ENCODE assay signal across 7 cellular contexts in genomic region chr5:138507114-138507380, GRCh38. TPM values are rescaled to one million over a fixed set of nuclear protein-coding genes. Genes with fewer than 3 reads are reported as not detected.
DNase-seq lines count a peak whose midpoint lies in the region; ATAC-seq, FAIRE-seq and TF ChIP-seq lines count a peak whose summit lies in the region.
"Not testable (repeated sequence)": the region's sequence is repeated elsewhere in the genome, so short reads cannot be mapped to it uniquely, and the experiment has no call there.

No MANE protein-coding gene starts in this region.

- not testable (repeated sequence) for H3K27ac ChIP-seq in A549; GM12878 (ENCODE audit: control insufficient read depth, insufficient read depth)
- H3K27ac ChIP-seq in GM23248 (peak overlapping the region; percentile 94), RWPE2 (ENCODE audit: poor library complexity, severe bottlenecking) (peak overlapping the region; percentile 95), lower lobe of right lung (peak overlapping the region; percentile 67), suprapubic skin (peak overlapping the region; percentile 27)

- H3K4me3 ChIP-seq in A549; RWPE2 (ENCODE audit: severe bottlenecking); GM12878; lower lobe of right lung; suprapubic skin: not testable (repeated sequence)
- H3K4me3 ChIP-seq in GM23248 = peak overlapping the region; percentile 47

- in situ Hi-C loops in GM23248 (cut with MboI) = not testable (repeated sequence)
- in situ Hi-C loops in GM12878 (cut with MboI) = loop anchor here (25.0 kb wide), 1 partner anchor 320 kb away; the partner anchor contains the start of genes BRD8 and KIF20A

- BruUV-seq in GM12878 (replicated peaks; lab: Mats Ljungman, UMichigan) = not testable (repeated sequence)

- CTCF ChIA-PET in A549 (lab: Yijun Ruan, JAX) (interaction anchor here (1.4 to 15.2 kb wide), 2 partner anchors 46 to 58 kb away, joined by 5 to 199 read pairs; partner anchors contain the start of gene EGR1), GM12878 (lab: Yijun Ruan, JAX) (interaction anchor here (0.6 to 1.6 kb wide), 4 partner anchors 19 to 378 kb away, joined by 3 to 5 read pairs (median 4); partner anchors contain the start of gene HSPA9)

- TF ChIP-seq CTCF in A549 (IDR thresholded peaks at IDR 0.05); RWPE2 (IDR thresholded peaks at IDR 0.05; ENCODE audit: poor library complexity, severe bottlenecking); GM12878 (IDR thresholded peaks at IDR 0.05 in 2 of 3, conservative IDR thresholded peaks at IDR 0.05 in 1 of 3; ENCODE audit: control insufficient read depth in 2 of 3, extremely low read depth in 1 of 3, insufficient read depth in 1 of 3, low read depth in 3 of 3, low read length in 3 of 3); lower lobe of right lung (IDR thresholded peaks at IDR 0.05); suprapubic skin (IDR thresholded peaks at IDR 0.05): not testable (repeated sequence)

- not testable (repeated sequence) for TF ChIP-seq EP300 in A549 (IDR thresholded peaks at IDR 0.05); GM12878 (IDR thresholded peaks at IDR 0.05; ENCODE audit: borderline replicate concordance in 1 of 2, control insufficient read depth in 1 of 2, low read depth in 2 of 2, low read length in 2 of 2); suprapubic skin (IDR thresholded peaks at IDR 0.05)

- TF ChIP-seq RAD21 in A549 (conservative IDR thresholded peaks at IDR 0.05 in 1 of 2, IDR thresholded peaks at IDR 0.05 in 1 of 2); GM12878 (IDR thresholded peaks at IDR 0.05; ENCODE audit: insufficient read depth, low read depth, low read length): not testable (repeated sequence)

- not testable (repeated sequence) for H3K9me2 ChIP-seq in GM23248 (ENCODE audit: insufficient read depth)

- H2AFZ ChIP-seq in GM23248; GM12878 (ENCODE audit: control insufficient read depth, low read depth, low read length): not testable (repeated sequence)

- not testable (repeated sequence) for H3K27me3 ChIP-seq in GM23248 (replicated peaks; ENCODE audit: insufficient read depth); RWPE2 (ENCODE audit: insufficient read depth, poor library complexity, severe bottlenecking); GM12878 (replicated peaks in 1 of 2; ENCODE audit: control insufficient read depth in 2 of 2, insufficient read depth in 2 of 2, low read length in 1 of 2); lower lobe of right lung (ENCODE audit: low read depth); suprapubic skin

- peak overlapping the region; percentile 71 for H3K9ac ChIP-seq in GM23248
- H3K9ac ChIP-seq in GM12878 (ENCODE audit: control insufficient read depth, insufficient read depth, low read length) = not testable (repeated sequence)

- WGBS in A549 (ENCODE audit: missing lambda C conversion rate) = 63% methylated on average over 2 of the region's 2 CpGs
- 11 to 18% methylated on average over 2 of the region's 2 CpGs for WGBS in GM23248 (ENCODE audit: low coverage in 1 of 2, low lambda C conversion rate in 2 of 2, missing lambda C conversion rate in 2 of 2), 2 experiments
- 100% methylated on average over 1 of the region's 2 CpGs for WGBS in GM12878 (ENCODE audit: insufficient coverage, insufficient replicate concordance, low lambda C conversion rate, missing lambda C conversion rate)
- WGBS in suprapubic skin = 53% methylated on average over 2 of the region's 2 CpGs

- intact Hi-C loops in GM12878 (cut with micrococcal nuclease; ENCODE audit: unreplicated experiment) = not testable (repeated sequence)
- intact Hi-C loops in lower lobe of right lung (cut with DNase I) = loop anchor here (10.0 kb wide), 1 partner anchor 52 kb away; no protein-coding TSS in a partner anchor

- RAD21 ChIA-PET in GM12878 (lab: Charles Lee; ENCODE audit: unreplicated experiment) = not testable (repeated sequence)

- ATAC-seq in A549; RWPE2 (ENCODE audit: low read depth); GM12878; lower lobe of right lung: not testable (repeated sequence)

- not testable (repeated sequence) for FAIRE-seq in A549 (lab: Jason Lieb, UNC); GM12878 (lab: Jason Lieb, UNC)

- TF ChIP-seq POLR2A in A549 (IDR thresholded peaks at IDR 0.05; ENCODE audit: low read length); suprapubic skin (IDR thresholded peaks at IDR 0.05): not testable (repeated sequence)
- 0 out of 2 replicates have a peak, but pooled peaks have one; percentile 9 for TF ChIP-seq POLR2A in GM12878 (IDR thresholded peaks at IDR 0.05; ENCODE audit: low read depth, low read length)

- H4K20me1 ChIP-seq in GM23248 (ENCODE audit: insufficient read depth); GM12878 (ENCODE audit: control insufficient read depth, insufficient read depth): not testable (repeated sequence)

- SMC1A ChIA-PET in GM12878 (lab: Charles Lee; ENCODE audit: uncharacterized antibody, unreplicated experiment) = interaction anchor here (1.4 kb wide), 1 partner anchor 58 kb away, joined by 4 read pairs; no protein-coding TSS in a partner anchor

- peaks cover 46% of the 10 kb centered on the region for H3K79me2 ChIP-seq in GM23248 (ENCODE audit: insufficient read depth)
- H3K79me2 ChIP-seq in GM12878 (ENCODE audit: control insufficient read depth, insufficient read depth, low read length) = not testable (repeated sequence)

- not testable (repeated sequence) for DNase-seq in A549 (ENCODE audit: low read depth in 1 of 2, low spot score in 1 of 2); RWPE2 (ENCODE audit: low spot score); GM12878 (ENCODE audit: low read depth, low spot score); lower lobe of right lung; suprapubic skin (ENCODE audit: low spot score in 2 of 2)
- peak; percentile 29 for DNase-seq in GM23248
- peak; percentile 60 for DNase-seq in fibroblast of gingiva (ENCODE audit: low read depth)

- POLR2A ChIA-PET in A549 (lab: Yijun Ruan, JAX); GM12878 (lab: Charles Lee): not testable (repeated sequence)

- H3K36me3 ChIP-seq in GM23248 (ENCODE audit: low read depth) (peaks cover 39% of the 10 kb centered on the region), RWPE2 (ENCODE audit: low read depth) (peaks cover 48% of the 10 kb centered on the region), GM12878 (ENCODE audit: control insufficient read depth in 2 of 2, insufficient read depth in 2 of 2, low read length in 1 of 2) (peaks cover 17 to 24% of the 10 kb centered on the region in 2 experiments), lower lobe of right lung (peaks cover 56% of the 10 kb centered on the region), suprapubic skin (peaks cover 39% of the 10 kb centered on the region)

- not testable (repeated sequence) for H3K9me3 ChIP-seq in A549; GM23248 (ENCODE audit: low read depth); RWPE2 (ENCODE audit: severe bottlenecking); GM12878 (replicated peaks; ENCODE audit: control insufficient read depth, insufficient read depth, low read length); lower lobe of right lung; suprapubic skin

- peak overlapping the region; percentile 15; the same call in 1 of the 3 replicates for H3K4me2 ChIP-seq in A549
- peak overlapping the region; percentile 60 for H3K4me2 ChIP-seq in GM23248 (ENCODE audit: unreplicated experiment)
- H3K4me2 ChIP-seq in GM12878 (ENCODE audit: control insufficient read depth, insufficient read depth) = not testable (repeated sequence)

- peaks cover 56% of the 10 kb centered on the region for H3F3A ChIP-seq in GM23248 (ENCODE audit: insufficient read depth)

- H3K4me1 ChIP-seq in A549 (peaks cover 29% of the 10 kb centered on the region; the same call in 2 of the 3 replicates), GM23248 (ENCODE audit: insufficient read depth) (peaks cover 45% of the 10 kb centered on the region), RWPE2 (ENCODE audit: insufficient read depth, poor library complexity, severe bottlenecking) (peaks cover 34% of the 10 kb centered on the region), lower lobe of right lung (peaks cover 20% of the 10 kb centered on the region), suprapubic skin (peaks cover 50% of the 10 kb centered on the region)
- H3K4me1 ChIP-seq in GM12878 (ENCODE audit: control insufficient read depth, insufficient read depth, low read length) = not testable (repeated sequence)

RNA-seq across cellular contexts. Expression of gene ETF1, which starts 36.0 kb away (rescaled TPM):
- polyA plus RNA-seq in A549 (2011; rRNA removed) (140 and 161 TPM in 2 replicates), A549 (2017; fragmentation: RNase III; extraction: RNeasy Plus Mini Kit Qiagen cat#74134 plus additional on column Dnase treatment) (118 to 131 TPM (median 119 TPM) in 3 replicates), GM23248 (2016; fragmentation: Nextera tagmentation; extraction: Ambion mirVana) (74.1 and 76.0 TPM in 2 replicates), GM12878 (2011; rRNA removed) (77.4 and 106 TPM in 2 replicates), GM12878 (2014; fragmentation: Illumina TruSeq; extraction: Trizol) (145 and 187 TPM in 2 replicates), GM12878 (2014; fragmentation: Nextera tagmentation; extraction: Ambion mirVana) (10 to 100 TPM; 29.8 to 44.9 TPM), GM12878 (2014; rRNA removed) (84.5 and 123 TPM in 2 replicates), GM12878 (2016; fragmentation: Nextera tagmentation; extraction: Ambion mirVana) (100 to 1,000 TPM; 106 to 111 TPM)
- polyA plus RNA-seq in A549 (2012; cell fraction: cytosol; rRNA removed) = 39.7 and 44.0 TPM in 2 replicates
- polyA plus RNA-seq in A549 (2012; cell fraction: nucleus; rRNA removed) = 18.3 and 23.4 TPM in 2 replicates
- 79.1 and 79.8 TPM in 2 replicates for polyA minus RNA-seq in A549 (2011; rRNA and poly(A)+ RNA removed)
- total RNA-seq in GM23248 (2014; rRNA removed; shearing (Covaris generic)) = 124 and 136 TPM in 2 replicates
- 30.4 and 34.7 TPM in 2 replicates for total RNA-seq in GM12878 (2013; cell fraction: nucleolus; rRNA removed)
- total RNA-seq in GM12878 (2014; rRNA removed) (98.2 and 109 TPM in 2 replicates), GM12878 (2014; rRNA removed; fragmentation: Illumina TruSeq; extraction: Trizol) (110 and 128 TPM in 2 replicates), GM12878 (2021) (130 and 138 TPM in 2 replicates), lower lobe of right lung (90.7 TPM), suprapubic skin (10 to 100 TPM; 71.2 to 99.9 (median 87.7) TPM)
- 45.0 TPM for polyA plus RNA-seq in GM12878 (2011; ENCODE audit: low read depth)
- 38.1 and 39.0 TPM in 2 replicates for polyA plus RNA-seq in GM12878 (2011; cell fraction: cytosol; rRNA removed)
- 31.6 and 37.7 TPM in 2 replicates for polyA plus RNA-seq in GM12878 (2011; cell fraction: nucleus; rRNA removed)
- 51.8 and 57.1 TPM in 2 replicates for polyA plus RNA-seq in GM12878 (2012)
- 72.4 and 95.8 TPM in 2 replicates for polyA minus RNA-seq in GM12878 (2011; rRNA and poly(A)+ RNA removed)
- polyA minus RNA-seq in GM12878 (2011; cell fraction: cytosol; rRNA and poly(A)+ RNA removed) = 24.5 and 33.8 TPM in 2 replicates
- polyA minus RNA-seq in GM12878 (2011; cell fraction: nucleus; rRNA and poly(A)+ RNA removed) = 15.0 and 19.1 TPM in 2 replicates

RNA-seq across cellular contexts. Expression of gene EGR1, which starts 41.8 kb away (rescaled TPM):
- polyA plus RNA-seq in A549 (2011; rRNA removed) (49.3 and 63.5 TPM in 2 replicates), A549 (2017; fragmentation: RNase III; extraction: RNeasy Plus Mini Kit Qiagen cat#74134 plus additional on column Dnase treatment) (0.45 to 0.59 TPM (median 0.49 TPM) in 3 replicates), GM23248 (2016; fragmentation: Nextera tagmentation; extraction: Ambion mirVana) (161 and 170 TPM in 2 replicates), GM12878 (2011; rRNA removed) (2.2 and 2.3 TPM in 2 replicates), GM12878 (2014; fragmentation: Illumina TruSeq; extraction: Trizol) (4.3 and 5.7 TPM in 2 replicates), GM12878 (2014; fragmentation: Nextera tagmentation; extraction: Ambion mirVana) (1 to 10 TPM; 1.7 to 2.8 TPM), GM12878 (2014; rRNA removed) (4.6 and 5.5 TPM in 2 replicates), GM12878 (2016; fragmentation: Nextera tagmentation; extraction: Ambion mirVana) (1 to 10 TPM; 1.6 to 3.1 TPM)
- 40.6 and 61.3 TPM in 2 replicates for polyA plus RNA-seq in A549 (2012; cell fraction: cytosol; rRNA removed)
- 93.6 and 109 TPM in 2 replicates for polyA plus RNA-seq in A549 (2012; cell fraction: nucleus; rRNA removed)
- 19.7 and 32.3 TPM in 2 replicates for polyA minus RNA-seq in A549 (2011; rRNA and poly(A)+ RNA removed)
- total RNA-seq in GM23248 (2014; rRNA removed; shearing (Covaris generic)) = 14.3 and 19.0 TPM in 2 replicates
- 9.0 and 10.5 TPM in 2 replicates for total RNA-seq in GM12878 (2013; cell fraction: nucleolus; rRNA removed)
- total RNA-seq in GM12878 (2014; rRNA removed) (0.82 and 1.1 TPM in 2 replicates), GM12878 (2014; rRNA removed; fragmentation: Illumina TruSeq; extraction: Trizol) (0.89 and 0.92 TPM in 2 replicates), GM12878 (2021) (7.3 and 9.0 TPM in 2 replicates), lower lobe of right lung (78.2 TPM), suprapubic skin (100 to 1,000 TPM; 130 to 445 (median 257) TPM)
- 4.2 TPM for polyA plus RNA-seq in GM12878 (2011; ENCODE audit: low read depth)
- polyA plus RNA-seq in GM12878 (2011; cell fraction: cytosol; rRNA removed) = 2.8 and 5.1 TPM in 2 replicates
- polyA plus RNA-seq in GM12878 (2011; cell fraction: nucleus; rRNA removed) = 21.2 and 21.5 TPM in 2 replicates
- polyA plus RNA-seq in GM12878 (2012) = 8.5 and 17.1 TPM in 2 replicates
- 3.7 and 8.6 TPM in 2 replicates for polyA minus RNA-seq in GM12878 (2011; rRNA and poly(A)+ RNA removed)
- polyA minus RNA-seq in GM12878 (2011; cell fraction: cytosol; rRNA and poly(A)+ RNA removed) = 8.8 and 11.9 TPM in 2 replicates
- 13.2 and 20.7 TPM in 2 replicates for polyA minus RNA-seq in GM12878 (2011; cell fraction: nucleus; rRNA and poly(A)+ RNA removed)
